In the genomic region with DNA sequence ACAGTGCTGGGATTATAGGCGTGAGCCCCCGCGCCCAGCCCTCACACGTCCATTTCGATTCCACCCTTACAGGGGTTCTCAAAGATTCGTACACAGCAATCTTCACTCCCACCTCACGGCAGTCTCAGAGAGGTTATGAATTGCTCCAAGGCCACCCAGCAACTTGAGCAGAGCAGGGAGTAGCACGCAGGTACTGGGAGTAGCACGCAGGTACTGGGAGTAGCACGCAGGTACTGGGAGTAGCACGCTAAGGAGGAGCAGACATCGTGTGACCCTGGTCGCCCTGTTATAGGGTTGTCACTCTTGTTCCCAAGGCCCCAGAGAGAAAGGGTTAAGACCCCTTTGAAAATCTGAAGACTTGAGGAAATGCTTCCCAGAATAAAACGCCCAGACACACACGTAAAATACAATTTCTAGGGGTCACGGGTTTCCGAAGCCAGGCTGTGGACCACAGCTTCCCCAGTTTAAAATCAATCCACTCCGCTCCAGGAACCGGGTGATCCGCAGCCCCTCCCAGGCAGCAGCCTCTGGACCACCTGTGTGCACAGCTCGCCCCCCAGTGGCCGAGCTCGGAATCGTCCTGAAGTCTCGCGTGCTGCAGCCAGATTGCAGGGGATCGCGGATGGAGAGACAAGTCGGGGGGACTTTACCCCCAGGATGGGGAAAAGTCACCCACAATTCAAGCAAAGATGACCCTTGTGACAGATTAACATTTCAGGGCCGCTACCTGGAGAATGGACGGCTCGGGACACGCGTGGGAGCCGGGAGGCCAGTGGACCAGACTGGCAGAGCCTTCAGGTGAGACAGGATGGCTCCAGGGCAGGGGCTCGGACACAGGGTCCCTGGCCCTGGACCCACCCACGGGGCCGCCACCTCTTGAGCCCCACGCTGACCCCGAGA, we compare ENCODE assay signal across 8 cellular contexts.
DNase-seq lines count a peak whose midpoint lies in the region; ATAC-seq and TF ChIP-seq lines count a peak whose summit lies in the region.

No MANE protein-coding gene starts in this region.

- H3K9me3 Mint-ChIP-seq in activated CD4-positive, alpha-beta T cell treated with anti-CD3 and anti-CD28 coated beads, Interleukin-2, amount 10 ng/mL, durations not matched to agents 7 days and 5 days: no peaks in the 10 kb centered on the region

- H3K27ac Mint-ChIP-seq in activated CD4-positive, alpha-beta T cell treated with anti-CD3 and anti-CD28 coated beads, Interleukin-2, amount 10 ng/mL, durations not matched to agents 7 days and 5 days: no peak overlapping the region

- H3K36me3 Mint-ChIP-seq in activated CD4-positive, alpha-beta T cell treated with anti-CD3 and anti-CD28 coated beads, Interleukin-2, amount 10 ng/mL, durations not matched to agents 7 days and 5 days (ENCODE audit: low read depth): no peaks in the 10 kb centered on the region

- no peaks in the 10 kb centered on the region for H3K36me3 ChIP-seq in H7 (replicated peaks; ENCODE audit: control insufficient read depth, insufficient read depth, low read length)

- no peak overlapping the region for H3K27ac ChIP-seq in coronary artery

- H3K4me3 Mint-ChIP-seq in activated CD4-positive, alpha-beta T cell treated with anti-CD3 and anti-CD28 coated beads, Interleukin-2, amount 10 ng/mL, durations not matched to agents 7 days and 5 days: no peak overlapping the region

- H3K27me3 Mint-ChIP-seq in activated CD4-positive, alpha-beta T cell treated with anti-CD3 and anti-CD28 coated beads, Interleukin-2, amount 10 ng/mL, durations not matched to agents 7 days and 5 days: peaks cover 11% of the 10 kb centered on the region

- H3K27me3 ChIP-seq in H7 (ENCODE audit: control insufficient read depth, insufficient read depth, low read length): no peaks in the 10 kb centered on the region

- CTCF ChIA-PET in activated CD4-positive, alpha-beta T cell treated with anti-CD3 and anti-CD28 coated beads, Interleukin-2, amount 10 ng/mL, durations not matched to agents 7 days and 5 days (lab: Charles Lee): interaction anchor here (0.5 to 2.0 kb wide), 10 partner anchors 9 to 730 kb away, joined by 3 to 7 read pairs (median 4); no protein-coding TSS in a partner anchor

- peaks cover 34% of the 10 kb centered on the region for H3K4me1 Mint-ChIP-seq in activated CD4-positive, alpha-beta T cell treated with anti-CD3 and anti-CD28 coated beads, Interleukin-2, amount 10 ng/mL, durations not matched to agents 7 days and 5 days

- TF ChIP-seq POLR2A in lower leg skin (IDR thresholded peaks at IDR 0.05): no peak

- WGBS in lower leg skin, 2 donors: 26 to 28% methylated on average over 38 to 40 of the region's 40 CpGs

- ATAC-seq in HG03108 (IDR thresholded peaks at IDR 0.05; ENCODE audit: unreplicated experiment): no peak

- DNase-seq in AG10803 (ENCODE audit: low read depth) (peak; percentile 58), H7 (peak; percentile 96), NCI-H510A treated with DMSO at 0.1 percent for 48 hours (lab: John Stamatoyannopoulos, UW) (peak; percentile 79), coronary artery (ENCODE audit: low spot score) (no peak), lower leg skin (ENCODE audit: low spot score in 2 of 2) (peak; percentile 84 to 97)
- DNase-seq in activated CD4-positive, alpha-beta T cell treated with anti-CD3 and anti-CD28 coated beads, Interleukin-2, amount 10 ng/mL, durations not matched to agents 7 days and 5 days: peak; percentile 81
- peak; percentile 50 to 84 (median 79) for DNase-seq in stimulated activated CD4-positive, alpha-beta T cell treated with anti-CD3 and anti-CD28 coated beads, TNF-alpha, amount 100 ng/mL, for 48 hours (ENCODE audit: low read depth in 3 of 3)

- intact Hi-C loops in lower leg skin (cut with DNase I; ENCODE audit: low total_unique reads): loop anchor here (5.0 kb wide), 1 partner anchor 734 kb away; no protein-coding TSS in a partner anchor

- H3K4me3 ChIP-seq in AG10803 (ENCODE audit: low read length): no peak overlapping the region
- no peak overlapping the region for H3K4me3 ChIP-seq in H7 (ENCODE audit: insufficient read depth, low read depth, low read length)
- peak overlapping the region; percentile 8 for H3K4me3 ChIP-seq in coronary artery
- no peak overlapping the region for H3K4me3 ChIP-seq in lower leg skin (ENCODE audit: low read depth, poor library complexity, severe bottlenecking)

- POLR2A ChIA-PET in activated CD4-positive, alpha-beta T cell treated with anti-CD3 and anti-CD28 coated beads, Interleukin-2, amount 10 ng/mL, durations not matched to agents 7 days and 5 days (lab: Charles Lee): no interaction called here

- TF ChIP-seq CTCF in AG10803 (conservative IDR thresholded peaks at IDR 0.05; ENCODE audit: low read length): peak; percentile 93
- TF ChIP-seq CTCF in coronary artery (IDR thresholded peaks at IDR 0.05): peak; percentile 95
- peak in 1 of 3 donors; percentile 66 for TF ChIP-seq CTCF in lower leg skin (IDR thresholded peaks at IDR 0.05)
